ENCODE assay signal across 17 cellular contexts in the genomic region with DNA sequence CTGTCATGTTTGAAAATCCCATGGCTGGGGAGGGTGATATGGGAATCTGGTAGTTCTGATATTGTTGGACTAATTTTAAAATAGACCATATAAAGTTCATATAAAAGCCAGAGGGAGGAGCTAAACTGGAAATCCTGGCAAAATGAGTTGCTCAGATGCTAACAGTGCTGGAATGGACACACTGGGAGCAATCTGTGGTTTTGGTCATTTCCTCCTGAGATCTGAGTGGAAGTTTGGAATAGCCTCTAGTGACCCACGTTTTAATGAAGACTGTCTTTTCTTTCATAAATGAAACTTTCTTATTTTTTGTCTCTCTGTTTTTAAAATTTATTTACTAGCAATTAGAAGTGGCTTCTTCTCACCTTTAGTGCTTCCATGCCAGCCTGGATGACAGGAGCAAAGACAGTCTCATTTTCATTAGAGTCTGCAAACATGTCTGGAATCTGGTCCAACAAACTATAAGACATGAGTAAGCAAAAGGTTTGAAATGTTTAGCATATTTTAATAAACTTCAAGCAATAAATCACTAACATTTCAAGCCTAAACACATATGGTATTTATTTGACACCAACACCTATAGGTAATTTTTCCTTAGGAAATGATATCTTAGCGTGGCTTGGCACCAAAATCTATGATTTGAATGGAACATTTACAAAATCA.
A peak's percentile ranks its signal among the peaks of the same experiment; 100 is the strongest.
DNase-seq lines count a peak whose midpoint lies in the region; ATAC-seq and TF ChIP-seq lines count a peak whose summit lies in the region.
"Had no signal": no experiment of that assay in that cellular context is flagged by ENCODE, and none has a peak within 500 bp of the region (broad histone marks: within the 10 kb centered on the region; RNA-seq: fewer than 3 reads in every experiment).

No MANE protein-coding gene starts in this region.

- H3K23ac ChIP-seq in trophoblast cell (ENCODE audit: low read length) = no peak overlapping the region

- no peak overlapping the region for H3K4ac ChIP-seq in trophoblast cell (ENCODE audit: low read depth, low read length)

- intact Hi-C loops in ovary (cut with DNase I) = no loop called here

- WGBS in trophoblast cell (ENCODE audit: extremely low coverage, insufficient coverage, insufficient read length) = no CpG with 5 or more reads among the region's 2 CpGs
- 65 to 79% (median 72%) methylated on average over 2 of the region's 2 CpGs for WGBS in ovary, 3 donors

- H2AFZ ChIP-seq in ACC112 (ENCODE audit: low read length, unreplicated experiment) (no peak overlapping the region), trophoblast cell (ENCODE audit: insufficient read depth, low read length, poor library complexity) (no peak overlapping the region)

- H2BK5ac ChIP-seq in trophoblast cell (ENCODE audit: low read depth, low read length, poor library complexity) = peak overlapping the region; percentile 76

- H3K27ac ChIP-seq in ACC112 (ENCODE audit: low read depth, low read length) = peak overlapping the region; percentile 56
- H3K27ac ChIP-seq in trophoblast cell (ENCODE audit: low read depth, low read length) = peak overlapping the region; percentile 47
- H3K27ac ChIP-seq in ovary = no peak overlapping the region

- H3K9ac ChIP-seq in trophoblast cell (ENCODE audit: low read length) = no peak overlapping the region

- TF ChIP-seq POLR2A in ovary (IDR thresholded peaks at IDR 0.05) = no peak

- peak overlapping the region; percentile 76 for H2BK12ac ChIP-seq in trophoblast cell (ENCODE audit: low read length)

- no peak overlapping the region for H3K4me2 ChIP-seq in trophoblast cell (ENCODE audit: low read length)

- no peak for TF ChIP-seq CTCF in ovary (IDR thresholded peaks at IDR 0.05)

- H3K79me1 ChIP-seq in trophoblast cell (ENCODE audit: low read length) = peaks cover 3% of the 10 kb centered on the region

- H3K27me3 ChIP-seq in ACC112 (ENCODE audit: insufficient read depth, low read length) = no peaks in the 10 kb centered on the region
- no peaks in the 10 kb centered on the region for H3K27me3 ChIP-seq in trophoblast cell (ENCODE audit: insufficient read depth, low read length)
- H3K27me3 ChIP-seq in ovary = no peaks in the 10 kb centered on the region

- H3K9me3 ChIP-seq in trophoblast cell (ENCODE audit: insufficient read depth, low read depth, low read length) (no peaks in the 10 kb centered on the region), ovary (no peaks in the 10 kb centered on the region)

- no peak overlapping the region for H2AK5ac ChIP-seq in trophoblast cell (ENCODE audit: low read length)

- no peak overlapping the region for H4K12ac ChIP-seq in trophoblast cell (ENCODE audit: low read depth, low read length)

- H4K91ac ChIP-seq in trophoblast cell (ENCODE audit: low read depth, low read length) = peak overlapping the region; percentile 55

- H3K4me3 ChIP-seq in ACC112 (ENCODE audit: low read depth, low read length) = no peak overlapping the region
- H3K4me3 ChIP-seq in trophoblast cell (ENCODE audit: low read depth, low read length) = no peak overlapping the region
- no peak overlapping the region for H3K4me3 ChIP-seq in ovary

- TF ChIP-seq EP300 in ovary (IDR thresholded peaks at IDR 0.05) = no peak

- ATAC-seq in SK-N-SH treated with all-trans-retinoic acid at 6 μM for 48 hours = peak; percentile 80
- ATAC-seq in GM21786 (IDR thresholded peaks at IDR 0.05; ENCODE audit: unreplicated experiment) = no peak
- ATAC-seq in HG03039 (IDR thresholded peaks at IDR 0.05; ENCODE audit: unreplicated experiment) = no peak

- H4K8ac ChIP-seq in trophoblast cell (ENCODE audit: low read depth, low read length) = no peak overlapping the region

- no peak overlapping the region for H2BK120ac ChIP-seq in trophoblast cell (ENCODE audit: insufficient read depth, low read length, poor library complexity)

- H3K36me3 ChIP-seq in ACC112 (ENCODE audit: insufficient read depth, low read length) = peaks cover 42% of the 10 kb centered on the region
- peaks cover 11 to 16% of the 10 kb centered on the region in 2 experiments for H3K36me3 ChIP-seq in trophoblast cell (ENCODE audit: control insufficient read depth in 1 of 2, insufficient read depth in 2 of 2, low read length in 2 of 2)
- H3K36me3 ChIP-seq in ovary = no peaks in the 10 kb centered on the region

- peak; percentile 88 for DNase-seq in fibroblast of peridontal ligament (ENCODE audit: extremely low read depth)
- DNase-seq in trophoblast cell = peak in 1 of 2 donors; percentile 54
- no peak for DNase-seq in ovary
- DNase-seq in DMS79 treated with DMSO at 0.1 percent for 48 hours (lab: John Stamatoyannopoulos, UW) = no peak
- DNase-seq: ACHN; activated naive CD8-positive, alpha-beta T cell treated with anti-CD3 and anti-CD28 coated beads, Interleukin-2, amount 10 ng/mL, durations not matched to agents 7 days and 5 days; cortex of kidney; H7; immature natural killer cell; Karpas-422; NCI-H187 treated with DMSO at 0.1 percent for 48 hours; NCI-H526 treated with DMSO at 0.1 percent for 48 hours; stimulated activated naive CD4-positive, alpha-beta T cell had no signal

- peak overlapping the region; percentile 53 for H3K18ac ChIP-seq in trophoblast cell (ENCODE audit: low read length)

- no peak overlapping the region for H3K14ac ChIP-seq in trophoblast cell (ENCODE audit: low read length)

- H3K4me1 ChIP-seq in ACC112 (ENCODE audit: control insufficient read depth, insufficient read depth, low read length, unreplicated experiment) = peaks cover 50% of the 10 kb centered on the region
- peaks cover 2 to 7% of the 10 kb centered on the region in 2 experiments for H3K4me1 ChIP-seq in trophoblast cell (ENCODE audit: control insufficient read depth in 1 of 2, insufficient read depth in 2 of 2, low read length in 2 of 2)
- H3K4me1 ChIP-seq in ovary (ENCODE audit: insufficient read depth) = peaks cover 10% of the 10 kb centered on the region

- H3K79me2 ChIP-seq in ACC112 (ENCODE audit: control insufficient read depth, insufficient read depth, low read length, unreplicated experiment) (peaks cover 35% of the 10 kb centered on the region), trophoblast cell (ENCODE audit: control insufficient read depth, insufficient read depth, low read length, poor library complexity) (no peaks in the 10 kb centered on the region)

TF ChIP-seq in SK-N-SH treated with all-trans-retinoic acid at 6 μM for 48 hours, 23 proteins besides CTCF, POLR2A, EP300 and RAD21:
- peak; percentile 46 for TF ChIP-seq ISL1 (CRISPR knock-in tag; IDR thresholded peaks at IDR 0.05)
- TF ChIP-seq, protein P1, sequence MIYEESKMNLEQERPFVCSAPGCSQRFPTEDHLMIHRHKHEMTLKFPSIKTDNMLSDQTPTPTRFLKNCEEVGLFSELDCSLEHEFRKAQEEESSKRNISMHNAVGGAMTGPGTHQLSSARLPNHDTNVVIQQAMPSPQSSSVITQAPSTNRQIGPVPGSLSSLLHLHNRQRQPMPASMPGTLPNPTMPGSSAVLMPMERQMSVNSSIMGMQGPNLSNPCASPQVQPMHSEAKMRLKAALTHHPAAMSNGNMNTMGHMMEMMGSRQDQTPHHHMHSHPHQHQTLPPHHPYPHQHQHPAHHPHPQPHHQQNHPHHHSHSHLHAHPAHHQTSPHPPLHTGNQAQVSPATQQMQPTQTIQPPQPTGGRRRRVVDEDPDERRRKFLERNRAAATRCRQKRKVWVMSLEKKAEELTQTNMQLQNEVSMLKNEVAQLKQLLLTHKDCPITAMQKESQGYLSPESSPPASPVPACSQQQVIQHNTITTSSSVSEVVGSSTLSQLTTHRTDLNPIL (CRISPR knock-in tag; IDR thresholded peaks at IDR 0.05; ENCODE audit: low read depth) = no peak

Comparison
In these comparisons a context has a peak if more than half of its experiments do, and no peak if none do; other contexts are left out.
1. H3K27ac ChIP-seq: peak in ACC112 (single experiment) and trophoblast cell (single experiment); none in ovary (0 of 2).